ENCODE assay signal across 19 cellular contexts in the genomic region with DNA sequence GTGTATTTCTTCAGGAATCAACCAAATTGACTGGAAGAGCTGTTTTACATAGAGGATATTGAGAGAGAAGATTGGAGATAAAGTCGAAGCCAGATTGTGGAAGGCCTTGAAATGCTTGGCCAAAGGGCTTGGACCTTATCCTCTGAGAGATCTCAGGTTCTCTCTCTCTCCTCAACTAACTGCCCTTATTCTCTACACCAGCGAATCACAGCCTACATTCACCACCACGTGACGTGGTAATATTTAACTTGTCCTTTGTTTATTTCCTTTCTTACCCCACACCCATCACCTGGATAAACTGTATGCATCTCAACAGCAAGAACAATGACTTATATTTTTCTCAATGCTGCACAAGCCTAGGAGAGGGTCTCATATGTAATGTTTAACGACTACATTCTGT.
"Had no signal": no experiment of that assay in that cellular context is flagged by ENCODE, and none has a peak within 500 bp of the region (broad histone marks: within the 10 kb centered on the region; RNA-seq: fewer than 3 reads in every experiment).

No MANE protein-coding gene starts in this region.

- H3K27ac ChIP-seq: left ventricle myocardium inferior, ovary, right atrium auricular region, skin epidermis, spleen, suprapubic skin, thoracic aorta, tibial artery, upper lobe of right lung had no signal

- H3K4me3 ChIP-seq: left ventricle myocardium inferior, lung, ovary, right atrium auricular region, skin epidermis, spleen, suprapubic skin, thoracic aorta, tibial artery, upper lobe of right lung had no signal

- FAIRE-seq: islet of Langerhans, kidney, urothelium cell line had no signal

- H3K36me3 ChIP-seq: left ventricle myocardium inferior, ovary, right atrium auricular region, spleen, suprapubic skin, thoracic aorta, tibial artery, upper lobe of right lung had no signal

- H3K9me3 ChIP-seq: ovary, right atrium auricular region, suprapubic skin, thoracic aorta, tibial artery, upper lobe of right lung had no signal

- H3K4me1 ChIP-seq: right atrium auricular region, spleen, tibial artery, upper lobe of right lung had no signal

- DNase-seq: hypothalamus; immature natural killer cell; kidney; left ventricle myocardium inferior; naive thymus-derived CD4-positive, alpha-beta T cell; ovary; spleen; stimulated activated CD4-positive, alpha-beta T cell treated with anti-CD3 and anti-CD28 coated beads, Interleukin-4, amount 100 ng/mL, for 24 hours; stimulated activated naive CD4-positive, alpha-beta T cell; tibial artery; trophoblast cell; upper lobe of right lung had no signal

- H3K27me3 ChIP-seq: ovary, right atrium auricular region, spleen, suprapubic skin, tibial artery, upper lobe of right lung had no signal
